ENCODE assay signal across 12 cellular contexts in the genomic region with DNA sequence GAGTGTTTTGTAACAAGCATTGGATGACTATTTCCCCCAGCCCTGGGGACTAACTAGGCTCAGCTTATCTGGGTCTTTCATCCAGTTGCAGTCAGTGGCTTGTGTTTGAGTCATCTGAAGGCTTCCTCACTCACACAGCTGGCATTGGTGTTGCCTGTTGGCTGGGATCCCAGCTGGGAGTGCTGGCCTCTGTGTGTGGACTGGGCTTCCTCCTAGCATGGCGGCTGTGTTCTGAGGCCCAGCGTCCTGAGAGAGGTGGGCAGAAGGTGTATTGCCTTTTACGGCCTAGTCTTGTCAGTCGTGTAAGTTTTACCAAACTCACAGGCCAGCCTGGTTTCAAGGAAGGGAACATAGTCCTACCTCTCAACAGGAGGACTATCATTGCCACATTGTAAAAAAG. TPM values are rescaled to one million over a fixed set of nuclear protein-coding genes. Genes with fewer than 3 reads are reported as not detected.
DNase-seq lines count a peak whose midpoint lies in the region; ATAC-seq and TF ChIP-seq lines count a peak whose summit lies in the region.
"Had no signal": no experiment of that assay in that cellular context is flagged by ENCODE, and none has a peak within 500 bp of the region (broad histone marks: within the 10 kb centered on the region; RNA-seq: fewer than 3 reads in every experiment).

No MANE protein-coding gene starts in this region.

- H3K36me3 ChIP-seq in PC-3 (ENCODE audit: low read depth, low read length) (no peaks in the 10 kb centered on the region), osteoblast (ENCODE audit: insufficient read depth, low read length) (no peaks in the 10 kb centered on the region), Karpas-422 (ENCODE audit: insufficient read depth, low read length) (no peaks in the 10 kb centered on the region), OCI-LY7 (ENCODE audit: insufficient read depth, low read length) (no peaks in the 10 kb centered on the region)
- H3K36me3 ChIP-seq: SJSA1 had no signal

- H3K9me2 ChIP-seq in PC-3 (replicated peaks; ENCODE audit: low read length) (no peaks in the 10 kb centered on the region), Karpas-422 (replicated peaks; ENCODE audit: insufficient read depth, low read length) (no peaks in the 10 kb centered on the region), OCI-LY7 (ENCODE audit: insufficient read depth, low read length) (no peaks in the 10 kb centered on the region)

- H3K9me3 ChIP-seq in PC-3 (ENCODE audit: low read length) (0 out of 2 replicates have a peak, but pooled peaks cover 5% of the 10 kb centered on the region), osteoblast (ENCODE audit: low read depth, low read length) (peaks cover 6% of the 10 kb centered on the region), Karpas-422 (ENCODE audit: low read length) (no peaks in the 10 kb centered on the region), OCI-LY7 (ENCODE audit: low read length) (no peaks in the 10 kb centered on the region)
- H3K9me3 ChIP-seq: SJSA1 had no signal

- peaks cover 9% of the 10 kb centered on the region for H3K9me3 Mint-ChIP-seq in activated CD4-positive, alpha-beta T cell treated with anti-CD3 and anti-CD28 coated beads, Interleukin-2, amount 10 ng/mL, durations not matched to agents 24 days and 14 days
- H3K9me3 Mint-ChIP-seq in type B pancreatic cell: no peaks in the 10 kb centered on the region

- H3K4me1 ChIP-seq in PC-3 (ENCODE audit: insufficient read depth, low read length): peaks cover 44% of the 10 kb centered on the region
- H3K4me1 ChIP-seq in osteoblast (ENCODE audit: insufficient read depth, low read length): peaks cover 9% of the 10 kb centered on the region
- peaks cover 10% of the 10 kb centered on the region for H3K4me1 ChIP-seq in Karpas-422 (ENCODE audit: low read length)
- peaks cover 9% of the 10 kb centered on the region for H3K4me1 ChIP-seq in OCI-LY7 (ENCODE audit: insufficient read depth, low read length, poor library complexity, severe bottlenecking)

- peaks cover 51% of the 10 kb centered on the region for H3K4me1 Mint-ChIP-seq in activated CD4-positive, alpha-beta T cell treated with anti-CD3 and anti-CD28 coated beads, Interleukin-2, amount 10 ng/mL, durations not matched to agents 24 days and 14 days
- peaks cover 5% of the 10 kb centered on the region for H3K4me1 Mint-ChIP-seq in type B pancreatic cell (ENCODE audit: unreplicated experiment)

- no peak overlapping the region for H3K4me3 ChIP-seq in PC-3 (ENCODE audit: low read length)
- no peak overlapping the region for H3K4me3 ChIP-seq in choroid plexus epithelial cell (ENCODE audit: low read depth, low read length)
- no peak overlapping the region for H3K4me3 ChIP-seq in osteoblast (ENCODE audit: insufficient read depth, low read length)
- no peak overlapping the region for H3K4me3 ChIP-seq in Karpas-422 (ENCODE audit: low read length)
- no peak overlapping the region for H3K4me3 ChIP-seq in OCI-LY7 (ENCODE audit: low read depth, low read length, poor library complexity, severe bottlenecking)
- H3K4me3 ChIP-seq: SJSA1 had no signal

- BruUV-seq in PC-3 (replicated peaks; lab: Mats Ljungman, UMichigan): no TSS peak
- BruUV-seq in OCI-LY7 (replicated peaks; lab: Mats Ljungman, UMichigan): no TSS peak

- H3F3A ChIP-seq in PC-3 (ENCODE audit: low read length, unreplicated experiment): no peaks in the 10 kb centered on the region

- H4K20me1 ChIP-seq in PC-3 (ENCODE audit: low read length) (no peaks in the 10 kb centered on the region), osteoblast (ENCODE audit: insufficient read depth, low read length) (no peaks in the 10 kb centered on the region), Karpas-422 (ENCODE audit: insufficient read depth, low read depth, low read length) (no peaks in the 10 kb centered on the region), OCI-LY7 (ENCODE audit: insufficient read depth, low read length) (no peaks in the 10 kb centered on the region)

- peaks cover 2% of the 10 kb centered on the region for H3K36me3 Mint-ChIP-seq in activated CD4-positive, alpha-beta T cell treated with anti-CD3 and anti-CD28 coated beads, Interleukin-2, amount 10 ng/mL, durations not matched to agents 24 days and 14 days (ENCODE audit: low read depth)
- no peaks in the 10 kb centered on the region for H3K36me3 Mint-ChIP-seq in type B pancreatic cell
- H3K36me3 Mint-ChIP-seq: brain had no signal

- H3K9ac ChIP-seq in PC-3 (ENCODE audit: low read length): peak overlapping the region; percentile 90; the same call in 1 of the 2 replicates
- H3K9ac ChIP-seq in Karpas-422 (ENCODE audit: low read length): no peak overlapping the region

- H3K4me3 Mint-ChIP-seq in activated CD4-positive, alpha-beta T cell treated with anti-CD3 and anti-CD28 coated beads, Interleukin-2, amount 10 ng/mL, durations not matched to agents 24 days and 14 days: no peak overlapping the region
- H3K4me3 Mint-ChIP-seq in type B pancreatic cell: no peak overlapping the region
- H3K4me3 Mint-ChIP-seq: brain; stimulated activated naive B cell treated with anti-CD40 and anti-IgM and Interleukin-4, amounts not matched to agents 10 μg/mL and 1 μg/mL and 100 μg/mL, for 72 hours had no signal

- no peaks in the 10 kb centered on the region for H3K27me3 Mint-ChIP-seq in activated CD4-positive, alpha-beta T cell treated with anti-CD3 and anti-CD28 coated beads, Interleukin-2, amount 10 ng/mL, durations not matched to agents 24 days and 14 days
- H3K27me3 Mint-ChIP-seq in type B pancreatic cell: peaks cover under 1% of the 10 kb centered on the region

- ATAC-seq in PC-3: no peak
- ATAC-seq: left colon; stimulated activated naive B cell treated with anti-CD40 and anti-IgM and Interleukin-4, amounts not matched to agents 10 μg/mL and 1 μg/mL and 100 μg/mL, for 72 hours had no signal

- H3K27me3 ChIP-seq in PC-3 (ENCODE audit: low read length) (no peaks in the 10 kb centered on the region), osteoblast (ENCODE audit: insufficient read depth, low read length) (peaks cover 11% of the 10 kb centered on the region), Karpas-422 (ENCODE audit: low read length) (no peaks in the 10 kb centered on the region)
- H3K27me3 ChIP-seq: SJSA1 had no signal

- H3K27ac ChIP-seq in PC-3 (ENCODE audit: low read length): peak overlapping the region; percentile 99
- no peak overlapping the region for H3K27ac ChIP-seq in osteoblast (ENCODE audit: low read depth, low read length)
- H3K27ac ChIP-seq in Karpas-422 (ENCODE audit: low read length): no peak overlapping the region
- no peak overlapping the region for H3K27ac ChIP-seq in OCI-LY7 (ENCODE audit: low read depth, low read length, poor library complexity, severe bottlenecking)
- H3K27ac ChIP-seq: SJSA1 had no signal

- CTCF ChIA-PET in PC-3 (lab: Charles Lee) (no interaction called here), OCI-LY7 (lab: Charles Lee; ENCODE audit: unreplicated experiment) (no interaction called here)

- H3K4me2 ChIP-seq in PC-3 (ENCODE audit: low read length) (peak overlapping the region; percentile 78; the same call in 1 of the 2 replicates), osteoblast (ENCODE audit: insufficient read depth, low read length) (no peak overlapping the region), Karpas-422 (ENCODE audit: low read depth, low read length, poor library complexity, severe bottlenecking) (no peak overlapping the region), OCI-LY7 (ENCODE audit: low read length) (no peak overlapping the region)

- DNase-seq in activated CD4-positive, alpha-beta T cell treated with anti-CD3 and anti-CD28 coated beads, Interleukin-2, amount 10 ng/mL, durations not matched to agents 24 days and 14 days: no peak
- no peak for DNase-seq in activated CD4-positive, alpha-beta T cell treated with anti-CD3 and anti-CD28 coated beads for 4 hours
- DNase-seq in PC-3 (peak; percentile 77), choroid plexus epithelial cell (ENCODE audit: low read depth) (peak; percentile 58), osteoblast (ENCODE audit: insufficient read length, low spot score, missing footprints) (peak; percentile 23), Karpas-422 (no peak), OCI-LY7 (ENCODE audit: low spot score) (no peak), type B pancreatic cell (ENCODE audit: extremely low spot score, unreplicated experiment) (no peak)
- DNase-seq: left colon; stimulated activated naive B cell treated with anti-CD40 and anti-IgM and Interleukin-4, amounts not matched to agents 10 μg/mL and 1 μg/mL and 100 μg/mL, for 72 hours had no signal

- H3K79me2 ChIP-seq in PC-3 (ENCODE audit: low read length) (no peaks in the 10 kb centered on the region), osteoblast (ENCODE audit: insufficient read depth, low read length) (no peaks in the 10 kb centered on the region), Karpas-422 (ENCODE audit: low read length) (no peaks in the 10 kb centered on the region), OCI-LY7 (ENCODE audit: insufficient read depth, low read depth, low read length) (no peaks in the 10 kb centered on the region)

- H2AFZ ChIP-seq in PC-3 (ENCODE audit: low read length): no peak overlapping the region
- H2AFZ ChIP-seq in osteoblast (ENCODE audit: low read length): no peak overlapping the region
- no peak overlapping the region for H2AFZ ChIP-seq in Karpas-422 (ENCODE audit: low read length)
- no peak overlapping the region for H2AFZ ChIP-seq in OCI-LY7 (ENCODE audit: low read length)

- POLR2A ChIA-PET in PC-3 (lab: Charles Lee; ENCODE audit: unreplicated experiment) (no interaction called here), OCI-LY7 (lab: Charles Lee) (interaction anchor here (0.7 kb wide), 1 partner anchor 193 kb away, joined by 3 read pairs; no protein-coding TSS in a partner anchor)

- intact Hi-C loops in activated CD4-positive, alpha-beta T cell treated with anti-CD3 and anti-CD28 coated beads, Interleukin-2, amount 10 ng/mL, durations not matched to agents 24 days and 14 days (cut with micrococcal nuclease): no loop called here
- intact Hi-C loops in PC-3 (cut with micrococcal nuclease): no loop called here
- intact Hi-C loops in OCI-LY7 (cut with micrococcal nuclease; ENCODE audit: unreplicated experiment): no loop called here

- peak overlapping the region; percentile 45 for H3K27ac Mint-ChIP-seq in activated CD4-positive, alpha-beta T cell treated with anti-CD3 and anti-CD28 coated beads, Interleukin-2, amount 10 ng/mL, durations not matched to agents 24 days and 14 days
- H3K27ac Mint-ChIP-seq in type B pancreatic cell: no peak overlapping the region
- H3K27ac Mint-ChIP-seq: stimulated activated naive B cell treated with anti-CD40 and anti-IgM and Interleukin-4, amounts not matched to agents 10 μg/mL and 1 μg/mL and 100 μg/mL, for 72 hours had no signal

- no peak for TF ChIP-seq CTCF in PC-3 (conservative IDR thresholded peaks at IDR 0.05; ENCODE audit: low read depth, low read length)
- no peak for TF ChIP-seq CTCF in choroid plexus epithelial cell (conservative IDR thresholded peaks at IDR 0.05; ENCODE audit: low read depth, low read length)
- no peak for TF ChIP-seq CTCF in osteoblast (IDR thresholded peaks at IDR 0.05; ENCODE audit: extremely low read depth, low read depth, low read length)
- TF ChIP-seq CTCF in OCI-LY7 (conservative IDR thresholded peaks at IDR 0.05; ENCODE audit: low read length): no peak
- TF ChIP-seq CTCF in type B pancreatic cell (conservative IDR thresholded peaks at IDR 0.05): no peak

RNA-seq across cellular contexts. Expression of gene PPP2R5C, which starts 28.3 kb away (rescaled TPM):
- 160 and 181 TPM in 2 replicates for total RNA-seq in activated CD4-positive, alpha-beta T cell treated with anti-CD3 and anti-CD28 coated beads, Interleukin-2, amount 10 ng/mL, durations not matched to agents 24 days and 14 days
- total RNA-seq in PC-3 (2014; rRNA removed) (92.9 and 96.1 TPM in 2 replicates), osteoblast (101 and 111 TPM in 2 replicates), OCI-LY7 (2022) (236 and 264 TPM in 2 replicates), type B pancreatic cell (ENCODE audit: low replicate concordance) (99.8 TPM in 2 replicates)
- 233 and 301 TPM in 2 replicates for total RNA-seq in Karpas-422 (2014; rRNA removed; shearing (Covaris generic); ENCODE audit: low replicate concordance)
- total RNA-seq in OCI-LY7 (2014; rRNA removed; shearing (Covaris generic)): 134 and 161 TPM in 2 replicates

Comparison
In these comparisons a context has a peak if more than half of its experiments do, and no peak if none do; other contexts are left out.
1. DNase-seq: peak in PC-3 (single experiment), choroid plexus epithelial cell (single experiment) and osteoblast (single experiment); none in activated CD4-positive, alpha-beta T cell treated with anti-CD3 and anti-CD28 coated beads, Interleukin-2, amount 10 ng/mL, durations not matched to agents 24 days and 14 days (single experiment), activated CD4-positive, alpha-beta T cell treated with anti-CD3 and anti-CD28 coated beads for 4 hours (0 of 2), Karpas-422 (single experiment), OCI-LY7 (single experiment) and type B pancreatic cell (single experiment).